Comparison of ENCODE assay signal across 8 cellular contexts in the genomic region with DNA sequence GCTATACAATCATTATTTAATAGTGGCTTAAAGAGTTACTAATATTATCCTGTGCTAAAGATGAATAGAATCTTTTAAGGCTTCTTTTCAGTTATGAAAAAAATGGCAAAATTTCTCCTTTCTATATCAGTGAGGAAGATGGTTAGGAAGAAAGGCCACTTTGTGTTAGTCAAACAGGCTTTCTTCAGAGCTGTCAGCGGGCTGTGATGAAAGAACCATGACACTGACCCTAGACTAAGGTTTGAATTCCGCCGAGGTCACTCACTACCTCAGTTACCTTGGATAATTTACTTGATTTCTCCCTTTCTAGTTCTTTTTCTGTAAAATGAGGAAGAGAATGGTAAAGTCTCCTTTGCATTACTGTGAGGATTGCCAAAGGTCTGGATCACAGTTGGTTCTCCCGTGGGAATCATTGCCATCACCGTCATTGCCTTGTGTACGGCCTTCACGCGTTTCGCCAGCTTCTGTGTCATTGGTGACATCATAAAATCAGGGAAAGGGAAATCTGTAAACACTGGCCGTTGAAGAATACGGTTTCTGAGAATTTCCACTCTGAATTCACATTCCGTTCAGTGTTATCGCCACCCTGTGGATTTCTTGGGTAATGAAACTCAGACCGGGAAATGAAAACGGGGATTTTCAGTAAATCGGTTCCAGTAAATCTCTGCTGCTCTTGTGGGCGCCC. TPM values are rescaled to one million over a fixed set of nuclear protein-coding genes. Genes with fewer than 3 reads are reported as not detected.
DNase-seq lines count a peak whose midpoint lies in the region; ATAC-seq, FAIRE-seq and TF ChIP-seq lines count a peak whose summit lies in the region.

No MANE protein-coding gene starts in this region.

- no peaks in the 10 kb centered on the region for H3K27me3 ChIP-seq in testis

- H3K4me1 ChIP-seq in testis: peaks cover 13% of the 10 kb centered on the region

- H3K4me3 ChIP-seq in testis: peak overlapping the region; percentile 3 to 45

- intact Hi-C loops in testis (cut with DNase I; ENCODE audit: low total_unique reads): no loop called here

- no peak for TF ChIP-seq POLR2A in testis (IDR thresholded peaks at IDR 0.05)

- WGBS in testis, 2 donors: 4 to 5% methylated on average over 17 of the region's 17 CpGs

- peak overlapping the region; percentile 65 to 68 for H3K27ac ChIP-seq in testis

- peak; percentile 95 for FAIRE-seq in frontal cortex (lab: Jason Lieb, UNC)

- H3K9me3 ChIP-seq in testis: no peaks in the 10 kb centered on the region

- TF ChIP-seq CTCF in LNCAP (IDR thresholded peaks at IDR 0.05) (peak; percentile 96), testis (IDR thresholded peaks at IDR 0.05) (peak; percentile 84 to 97 (median 95))

- DNase-seq in Daoy (ENCODE audit: low read depth) (peak; percentile 60), SHP77 treated with DMSO at 0.1 percent for 48 hours (lab: John Stamatoyannopoulos, UW) (peak; percentile 70), frontal cortex (ENCODE audit: low spot score in 2 of 2) (peak; percentile 31 to 66), occipital lobe (lab: John Stamatoyannopoulos, UW) (peak; percentile 68), testis (peak; percentile 88)
- peak; percentile 59 for DNase-seq in activated gamma-delta T cell treated with anti-CD3 and anti-CD28 coated beads, Interleukin-2, amount 50 U/mL, for 16 hours (ENCODE audit: low read depth)

- peak; percentile 93 for ATAC-seq in GM21825 (IDR thresholded peaks at IDR 0.05; ENCODE audit: unreplicated experiment)

- no peaks in the 10 kb centered on the region for H3K36me3 ChIP-seq in testis (ENCODE audit: low read depth, missing control alignments)

RNA-seq across cellular contexts. Expression of gene YBX3, which starts 26.7 kb away (rescaled TPM):
- 25.3 and 27.6 TPM in 2 replicates for total RNA-seq in Daoy (2014; rRNA removed; shearing (Covaris generic))
- 6.9 TPM for total RNA-seq in frontal cortex
- 4.5 TPM for total RNA-seq in occipital lobe
- 100 to 1,000 TPM; 493 to 511 TPM for total RNA-seq in testis
- 1,385 TPM for polyA plus RNA-seq in testis (ENCODE audit: insufficient read depth, low read depth, low replicate concordance)

RNA-seq across cellular contexts. Expression of gene TAS2R7, which starts 52.6 kb away (rescaled TPM):
- total RNA-seq in Daoy (2014; rRNA removed; shearing (Covaris generic)): not detected in 2 replicates
- 0.41 TPM for total RNA-seq in frontal cortex
- 1.1 TPM for total RNA-seq in occipital lobe
- total RNA-seq in testis: not detected
- polyA plus RNA-seq in testis (ENCODE audit: insufficient read depth, low read depth, low replicate concordance): not detected

RNA-seq across cellular contexts. Expression of gene TAS2R8, which starts 57.2 kb away (rescaled TPM):
- not detected in 2 replicates for total RNA-seq in Daoy (2014; rRNA removed; shearing (Covaris generic))
- total RNA-seq in frontal cortex: under 0.01 TPM
- 0.31 TPM for total RNA-seq in occipital lobe
- not detected for total RNA-seq in testis
- polyA plus RNA-seq in testis (ENCODE audit: insufficient read depth, low read depth, low replicate concordance): not detected

Comparison
In these comparisons a context has a peak if more than half of its experiments do, and no peak if none do; other contexts are left out.
1. Peak in every context shown above with its lines: DNase-seq, ATAC-seq, H3K4me3 ChIP-seq and H3K27ac ChIP-seq.
2. RNA of gene YBX3, which starts 26.7 kb away (total RNA-seq): 493 to 511 TPM in testis; 25.3 to 27.6 TPM in Daoy, 6.9 TPM in frontal cortex (single experiment) and 4.5 TPM in occipital lobe (single experiment); every median in the first group is over 10 times any median in the second.